8 cellular contexts compared by ENCODE assay signal in the genomic region with DNA sequence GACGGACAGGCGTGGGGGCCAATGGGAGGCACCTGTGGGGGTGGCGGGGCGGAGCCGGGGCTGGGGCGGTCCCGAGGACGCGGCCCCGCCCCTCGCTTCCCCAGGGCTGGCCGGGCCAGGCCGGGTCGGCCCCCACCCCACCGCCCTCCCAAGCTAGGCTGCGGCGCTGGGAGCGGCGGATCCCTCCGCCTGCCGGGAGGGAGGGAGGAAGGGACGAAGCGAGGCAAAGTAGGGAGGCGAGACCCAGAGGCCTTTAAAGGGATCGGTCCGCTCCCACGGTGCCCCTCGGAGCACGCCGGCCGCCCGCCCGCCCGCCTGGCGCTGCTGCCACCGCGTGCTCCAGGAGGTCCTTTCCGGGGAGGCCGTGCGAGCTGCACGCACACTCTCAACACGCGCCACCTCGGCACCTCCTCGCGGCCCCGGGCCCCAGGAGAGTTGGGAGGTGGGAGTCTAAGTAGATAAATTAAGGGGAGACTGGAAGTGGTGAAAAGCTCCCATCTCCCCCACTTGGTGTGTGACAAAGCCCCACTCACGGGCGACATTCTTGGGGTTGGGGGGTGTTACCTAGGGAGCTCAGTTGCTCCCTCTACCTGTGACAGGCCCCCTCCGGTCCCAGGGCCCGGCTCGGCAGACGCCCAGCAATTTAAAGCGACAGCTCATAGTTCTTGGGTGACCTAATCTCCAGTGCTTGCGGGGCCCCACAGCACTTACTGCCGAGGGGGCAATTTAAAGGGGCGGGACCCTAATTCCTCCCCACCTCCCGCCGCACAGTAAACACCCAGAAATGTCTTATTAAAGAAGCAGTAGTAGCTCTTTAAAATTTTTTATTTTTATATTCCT. TPM values are rescaled to one million over a fixed set of nuclear protein-coding genes. Genes with fewer than 3 reads are reported as not detected.
DNase-seq lines count a peak whose midpoint lies in the region; ATAC-seq, FAIRE-seq and TF ChIP-seq lines count a peak whose summit lies in the region.

No MANE protein-coding gene starts in this region.

- peak; percentile 38 for ATAC-seq in HG03457 (IDR thresholded peaks at IDR 0.05; ENCODE audit: unreplicated experiment)

- FAIRE-seq in GM19239 (lab: Jason Lieb, UNC), result peak; percentile 70

- no peaks in the 10 kb centered on the region for H3K27me3 ChIP-seq in BJ (ENCODE audit: control insufficient read depth, insufficient read depth, low read length)

- peak overlapping the region; percentile 100 for H3K27ac ChIP-seq in cingulate gyrus (ENCODE audit: low read depth, low read length)

- POLR2A ChIA-PET in BJ (lab: Charles Lee), result interaction anchor here (0.6 to 1.2 kb wide), 5 partner anchors 11 to 91 kb away, joined by 3 to 10 read pairs (median 8); no protein-coding TSS in a partner anchor

- no peaks in the 10 kb centered on the region for H3K36me3 ChIP-seq in BJ (ENCODE audit: control insufficient read depth, insufficient read depth, low read length)

- DNase-seq in BJ (ENCODE audit: low read depth), result no peak
- no peak for DNase-seq in GM19239 (ENCODE audit: insufficient read length, low spot score)
- peak; percentile 74 to 89 for DNase-seq in NCI-H524 (lab: John Stamatoyannopoulos, UW)
- peak; percentile 91 to 94 for DNase-seq in activated CD4-positive, alpha-beta T cell treated with anti-CD3 and anti-CD28 coated beads for 4 hours
- DNase-seq in left kidney (ENCODE audit: low read depth, low spot score), result peak; percentile 98
- peak; percentile 91 for DNase-seq in stimulated activated CD4-positive, alpha-beta T cell treated with anti-CD3 and anti-CD28 coated beads, Interleukin-1b, Interleukin-23, amount 100 ng/mL, for 48 hours

- peak; percentile 63 for TF ChIP-seq CTCF in BJ (IDR thresholded peaks at IDR 0.05; ENCODE audit: insufficient read depth, low read depth, low read length)

- CTCF ChIA-PET in BJ (lab: Yijun Ruan, JAX), result interaction anchor here (0.8 to 5.8 kb wide), 11 partner anchors 11 to 115 kb away, joined by 3 to 29 read pairs (median 4); a partner anchor contains a TSS

- peak overlapping the region; percentile 99 for H3K4me3 ChIP-seq in BJ (ENCODE audit: low read depth, low read length)

RNA-seq across cellular contexts. Expression of a gene that starts 0.5 kb away (rescaled TPM):
- polyA plus RNA-seq in BJ (2011; rRNA removed), result 11.7 and 15.1 TPM in 2 replicates
- 16.7 and 23.6 TPM in 2 replicates for polyA minus RNA-seq in BJ (2011; rRNA and poly(A)+ RNA removed)

Comparison
In these comparisons a context has a peak if more than half of its experiments do, and no peak if none do; other contexts are left out.
1. DNase-seq: peak in NCI-H524 (2 of 2), activated CD4-positive, alpha-beta T cell treated with anti-CD3 and anti-CD28 coated beads for 4 hours (2 of 2), left kidney (single experiment) and stimulated activated CD4-positive, alpha-beta T cell treated with anti-CD3 and anti-CD28 coated beads, Interleukin-1b, Interleukin-23, amount 100 ng/mL, for 48 hours (single experiment); none in BJ (single experiment) and GM19239 (single experiment).